In the genomic region with DNA sequence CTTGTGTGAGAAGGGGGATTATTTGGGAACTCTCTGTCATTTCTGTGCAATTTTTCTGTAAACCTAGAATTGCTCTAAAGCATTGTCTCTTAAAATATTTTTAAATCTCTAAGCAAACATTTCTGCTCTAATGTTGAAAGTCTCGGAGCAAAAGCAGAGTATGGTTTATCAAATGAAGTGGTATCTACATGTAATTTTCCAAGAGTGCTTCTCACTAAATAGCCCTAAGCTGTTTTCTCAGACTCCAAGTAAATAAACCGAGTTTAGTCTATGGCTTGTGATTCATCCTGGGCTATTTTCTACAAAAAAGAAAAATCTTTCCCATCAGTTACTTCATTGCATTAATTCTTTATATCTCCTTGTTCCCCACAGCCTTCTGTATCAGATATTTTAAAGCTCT, we compare ENCODE assay signal across 19 cellular contexts.
A peak's percentile ranks its signal among the peaks of the same experiment; 100 is the strongest.
DNase-seq lines count a peak whose midpoint lies in the region; ATAC-seq and TF ChIP-seq lines count a peak whose summit lies in the region.
"Had no signal": no experiment of that assay in that cellular context is flagged by ENCODE, and none has a peak within 500 bp of the region (broad histone marks: within the 10 kb centered on the region; RNA-seq: fewer than 3 reads in every experiment).

No MANE protein-coding gene starts in this region.

- no peaks in the 10 kb centered on the region for H3K36me3 Mint-ChIP-seq in activated T-helper 1 cell treated with anti-CD3 and anti-CD28 coated beads, Interleukin-12 subunit alpha, Interleukin-12 subunit beta, Interleukin-2, Interleukin-4 antibody, amounts not matched to agents 30 ng/mL and 10 ng/mL and 1 ng/mL, durations not matched to agents 14 hours and 24 hours and 36 hours (ENCODE audit: low read depth)
- H3K36me3 Mint-ChIP-seq: CD4-positive, CD25-positive, alpha-beta regulatory T cell had no signal

- ATAC-seq in SK-N-SH treated with all-trans-retinoic acid at 6 μM for 48 hours (no peak), PC-3 (peak; percentile 98), GM18870 (IDR thresholded peaks at IDR 0.05; ENCODE audit: unreplicated experiment) (no peak)
- ATAC-seq: GM23338 had no signal

- no peaks in the 10 kb centered on the region; a peak in 1 of 4 replicates for H3K4me1 ChIP-seq in SK-N-SH (ENCODE audit: control insufficient read depth in 1 of 2, insufficient read depth in 2 of 2, low read depth in 1 of 2, low read length in 1 of 2)
- peaks cover 12% of the 10 kb centered on the region for H3K4me1 ChIP-seq in PC-3 (ENCODE audit: insufficient read depth, low read length)
- no peaks in the 10 kb centered on the region for H3K4me1 ChIP-seq in smooth muscle cell (ENCODE audit: low read depth)
- H3K4me1 ChIP-seq: Caco-2 had no signal

- intact Hi-C loops in PC-3 (cut with micrococcal nuclease) = loop anchor here (5.0 kb wide), 2 partner anchors 37 to 57 kb away; no protein-coding TSS in a partner anchor
- intact Hi-C loops in activated T-helper 1 cell treated with anti-CD3 and anti-CD28 coated beads, Interleukin-12 subunit alpha, Interleukin-12 subunit beta, Interleukin-2, Interleukin-4 antibody, amounts not matched to agents 30 ng/mL and 10 ng/mL and 1 ng/mL, durations not matched to agents 14 hours and 24 hours and 36 hours (cut with micrococcal nuclease) = no loop called here

- no peaks in the 10 kb centered on the region for H3K4me1 Mint-ChIP-seq in activated T-helper 1 cell treated with anti-CD3 and anti-CD28 coated beads, Interleukin-12 subunit alpha, Interleukin-12 subunit beta, Interleukin-2, Interleukin-4 antibody, amounts not matched to agents 30 ng/mL and 10 ng/mL and 1 ng/mL, durations not matched to agents 14 hours and 24 hours and 36 hours (ENCODE audit: low read depth)
- H3K4me1 Mint-ChIP-seq: CD4-positive, CD25-positive, alpha-beta regulatory T cell; GM23338 had no signal

- peaks cover 12% of the 10 kb centered on the region for H3K27me3 Mint-ChIP-seq in activated T-helper 1 cell treated with anti-CD3 and anti-CD28 coated beads, Interleukin-12 subunit alpha, Interleukin-12 subunit beta, Interleukin-2, Interleukin-4 antibody, amounts not matched to agents 30 ng/mL and 10 ng/mL and 1 ng/mL, durations not matched to agents 14 hours and 24 hours and 36 hours (ENCODE audit: insufficient read depth)

- TF ChIP-seq RAD21 in SK-N-SH (IDR thresholded peaks at IDR 0.05; ENCODE audit: low read length) = no peak

- no peak overlapping the region for H3K9ac ChIP-seq in SK-N-SH
- H3K9ac ChIP-seq in PC-3 (ENCODE audit: low read length) = no peak overlapping the region
- no peak overlapping the region for H3K9ac ChIP-seq in smooth muscle cell (ENCODE audit: low read depth)

- H3K4me3 ChIP-seq in SK-N-SH (ENCODE audit: low read depth in 2 of 2, low read length in 1 of 2) = no peak overlapping the region
- no peak overlapping the region for H3K4me3 ChIP-seq in PC-3 (ENCODE audit: low read length)
- H3K4me3 ChIP-seq in smooth muscle cell = no peak overlapping the region
- H3K4me3 ChIP-seq: GM23338 had no signal

- H3K79me2 ChIP-seq in SK-N-SH (ENCODE audit: insufficient read depth) = no peaks in the 10 kb centered on the region
- no peaks in the 10 kb centered on the region for H3K79me2 ChIP-seq in PC-3 (ENCODE audit: low read length)
- no peaks in the 10 kb centered on the region for H3K79me2 ChIP-seq in smooth muscle cell (ENCODE audit: low read depth)

- no peaks in the 10 kb centered on the region for H4K20me1 ChIP-seq in SK-N-SH (ENCODE audit: insufficient read depth)
- H4K20me1 ChIP-seq in PC-3 (ENCODE audit: low read length) = no peaks in the 10 kb centered on the region
- no peaks in the 10 kb centered on the region for H4K20me1 ChIP-seq in smooth muscle cell (ENCODE audit: low read depth)

- H3K4me3 Mint-ChIP-seq in activated T-helper 1 cell treated with anti-CD3 and anti-CD28 coated beads, Interleukin-12 subunit alpha, Interleukin-12 subunit beta, Interleukin-2, Interleukin-4 antibody, amounts not matched to agents 30 ng/mL and 10 ng/mL and 1 ng/mL, durations not matched to agents 14 hours and 24 hours and 36 hours = no peak overlapping the region
- H3K4me3 Mint-ChIP-seq: GM23338 had no signal

- no peaks in the 10 kb centered on the region for H3K27me3 ChIP-seq in SK-N-SH (ENCODE audit: insufficient read depth)
- H3K27me3 ChIP-seq in PC-3 (ENCODE audit: low read length) = no peaks in the 10 kb centered on the region
- no peaks in the 10 kb centered on the region for H3K27me3 ChIP-seq in smooth muscle cell (ENCODE audit: low read depth)

- H2AFZ ChIP-seq in SK-N-SH (ENCODE audit: low read depth) (peak overlapping the region; percentile 61; the same call in 1 of the 2 replicates), PC-3 (ENCODE audit: low read length) (no peak overlapping the region), smooth muscle cell (ENCODE audit: low read depth) (peak overlapping the region; percentile 46)
- H2AFZ ChIP-seq: GM23338 had no signal

- no peak for DNase-seq in SK-N-SH
- DNase-seq in PC-3 = peak; percentile 68
- DNase-seq in dedifferentiated amniotic fluid mesenchymal stem cell (ENCODE audit: extremely low spot score) = peak; percentile 69
- DNase-seq in smooth muscle cell (lab: John Stamatoyannopoulos, UW; ENCODE audit: unreplicated experiment) = no peak
- no peak for DNase-seq in T1000 (lab: John Stamatoyannopoulos, UW)
- DNase-seq in activated T-helper 1 cell treated with anti-CD3 and anti-CD28 coated beads, Interleukin-12 subunit alpha, Interleukin-12 subunit beta, Interleukin-2, Interleukin-4 antibody, amounts not matched to agents 30 ng/mL and 10 ng/mL and 1 ng/mL, durations not matched to agents 14 hours and 24 hours and 36 hours (ENCODE audit: low spot score) = no peak
- DNase-seq: Caco-2; CD4-positive, CD25-positive, alpha-beta regulatory T cell; KG1; NCI-H1417 treated with DMSO at 0.1 percent for 48 hours; NCI-H187 treated with DMSO at 0.1 percent for 48 hours; NCI-H2227 treated with DMSO at 0.1 percent for 48 hours; NCI-H510A treated with DMSO at 0.1 percent for 48 hours; NCI-H82 had no signal

- H3K9me2 ChIP-seq in SK-N-SH (no peaks in the 10 kb centered on the region), PC-3 (replicated peaks; ENCODE audit: low read length) (no peaks in the 10 kb centered on the region)

- POLR2A ChIA-PET in SK-N-SH (lab: Yijun Ruan, JAX) = no interaction called here
- POLR2A ChIA-PET in PC-3 (lab: Charles Lee; ENCODE audit: unreplicated experiment) = no interaction called here

- no peak for TF ChIP-seq EP300 in SK-N-SH (IDR thresholded peaks at IDR 0.05; ENCODE audit: borderline replicate concordance in 1 of 2, low read depth in 1 of 2, low read length in 1 of 2)

- TF ChIP-seq CTCF in SK-N-SH (IDR thresholded peaks at IDR 0.05) (no peak), PC-3 (conservative IDR thresholded peaks at IDR 0.05; ENCODE audit: low read depth, low read length) (no peak), smooth muscle cell (IDR thresholded peaks at IDR 0.05; ENCODE audit: borderline replicate concordance, insufficient read depth, poor library complexity, severe bottlenecking) (no peak)

- H3K4me2 ChIP-seq in SK-N-SH = no peak overlapping the region
- peak overlapping the region; percentile 26 for H3K4me2 ChIP-seq in PC-3 (ENCODE audit: low read length)
- H3K4me2 ChIP-seq in smooth muscle cell = no peak overlapping the region
- H3K4me2 ChIP-seq: GM23338 had no signal

- no peaks in the 10 kb centered on the region for H3K9me3 ChIP-seq in SK-N-SH
- H3K9me3 ChIP-seq in PC-3 (ENCODE audit: low read length) = no peaks in the 10 kb centered on the region
- H3K9me3 ChIP-seq in smooth muscle cell (replicated peaks; ENCODE audit: low read depth) = no peaks in the 10 kb centered on the region
- H3K9me3 ChIP-seq: Caco-2 had no signal

- H3K27ac Mint-ChIP-seq in activated T-helper 1 cell treated with anti-CD3 and anti-CD28 coated beads, Interleukin-12 subunit alpha, Interleukin-12 subunit beta, Interleukin-2, Interleukin-4 antibody, amounts not matched to agents 30 ng/mL and 10 ng/mL and 1 ng/mL, durations not matched to agents 14 hours and 24 hours and 36 hours = no peak overlapping the region
- H3K27ac Mint-ChIP-seq: CD4-positive, CD25-positive, alpha-beta regulatory T cell; GM23338 had no signal

- no TSS peak for BruUV-seq in PC-3 (replicated peaks; lab: Mats Ljungman, UMichigan)

- no peaks in the 10 kb centered on the region for H3F3A ChIP-seq in SK-N-SH (replicated peaks; ENCODE audit: insufficient read depth)
- H3F3A ChIP-seq in PC-3 (ENCODE audit: low read length, unreplicated experiment) = no peaks in the 10 kb centered on the region
- no peaks in the 10 kb centered on the region for H3F3A ChIP-seq in smooth muscle cell (ENCODE audit: low read depth)

- H3K9me3 Mint-ChIP-seq in activated T-helper 1 cell treated with anti-CD3 and anti-CD28 coated beads, Interleukin-12 subunit alpha, Interleukin-12 subunit beta, Interleukin-2, Interleukin-4 antibody, amounts not matched to agents 30 ng/mL and 10 ng/mL and 1 ng/mL, durations not matched to agents 14 hours and 24 hours and 36 hours = no peaks in the 10 kb centered on the region
- H3K9me3 Mint-ChIP-seq: GM23338 had no signal

- H3K36me3 ChIP-seq in SK-N-SH (replicated peaks in 1 of 2; ENCODE audit: control insufficient read depth in 1 of 2, insufficient read depth in 2 of 2, low read length in 1 of 2) = no peaks in the 10 kb centered on the region
- H3K36me3 ChIP-seq in PC-3 (ENCODE audit: low read depth, low read length) = no peaks in the 10 kb centered on the region
- no peaks in the 10 kb centered on the region for H3K36me3 ChIP-seq in smooth muscle cell (ENCODE audit: low read depth)

- 55% methylated on average over 2 of the region's 2 CpGs for WGBS in SK-N-SH (ENCODE audit: low lambda C conversion rate)
- 37% methylated on average over 2 of the region's 2 CpGs for WGBS in smooth muscle cell (ENCODE audit: low lambda C conversion rate)

- CTCF ChIA-PET in SK-N-SH (lab: Yijun Ruan, JAX) (no interaction called here), PC-3 (lab: Charles Lee) (no interaction called here)

- H3K27ac ChIP-seq in SK-N-SH (ENCODE audit: low read depth in 2 of 2, low read length in 1 of 2) = no peak overlapping the region
- peak overlapping the region; percentile 27; the same call in 1 of the 2 replicates for H3K27ac ChIP-seq in PC-3 (ENCODE audit: low read length)
- H3K27ac ChIP-seq in smooth muscle cell (ENCODE audit: low read depth) = no peak overlapping the region
- H3K27ac ChIP-seq: 22Rv1, RWPE1 had no signal

TF ChIP-seq in SK-N-SH, 30 proteins besides CTCF, POLR2A, EP300 and RAD21:
- TF ChIP-seq FOXM1 (IDR thresholded peaks at IDR 0.05; ENCODE audit: low read depth) = no peak
- TF ChIP-seq CHD2 (IDR thresholded peaks at IDR 0.05; ENCODE audit: low read length, partially characterized antibody) = no peak
- no peak for TF ChIP-seq SIN3A (IDR thresholded peaks at IDR 0.05; ENCODE audit: borderline replicate concordance, low read depth, low read length)

Comparison
In these comparisons a context has a peak if more than half of its experiments do, and no peak if none do; other contexts are left out.
1. DNase-seq: peak in PC-3 (single experiment) and dedifferentiated amniotic fluid mesenchymal stem cell (single experiment); none in SK-N-SH (single experiment), smooth muscle cell (single experiment), T1000 (single experiment) and activated T-helper 1 cell treated with anti-CD3 and anti-CD28 coated beads, Interleukin-12 subunit alpha, Interleukin-12 subunit beta, Interleukin-2, Interleukin-4 antibody, amounts not matched to agents 30 ng/mL and 10 ng/mL and 1 ng/mL, durations not matched to agents 14 hours and 24 hours and 36 hours (single experiment).